ENCODE assay signal across 23 cellular contexts in the genomic region with DNA sequence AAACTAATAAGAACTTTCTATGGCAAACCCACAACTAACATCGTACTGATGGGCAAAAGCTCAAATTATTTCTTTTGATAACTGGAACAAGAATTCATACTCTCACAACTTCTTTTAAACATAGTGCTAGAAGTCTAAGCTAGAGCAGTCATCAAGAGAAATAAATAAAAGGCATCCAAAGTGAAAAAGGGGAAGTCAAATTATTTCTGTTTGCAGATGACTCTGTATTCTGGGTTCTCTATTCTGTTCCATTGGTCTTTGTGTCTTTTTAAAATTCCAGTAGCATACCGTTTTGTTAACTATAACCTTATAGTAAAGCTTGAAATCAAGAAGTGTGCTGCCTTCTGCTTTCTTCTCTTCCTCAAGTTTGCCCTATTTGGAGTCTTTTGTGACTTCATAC.
"Had no signal": no experiment of that assay in that cellular context is flagged by ENCODE, and none has a peak within 500 bp of the region (broad histone marks: within the 10 kb centered on the region; RNA-seq: fewer than 3 reads in every experiment).

No MANE protein-coding gene starts in this region.

- ATAC-seq: foreskin keratinocyte; gastroesophageal sphincter; heart left ventricle; left cardiac atrium; left lung; mucosa of descending colon; natural killer cell treated with Interleukin-12 subunit alpha and Interleukin-12 subunit beta and Interleukin-15 and Interleukin-18, amount 100 ng/mL, for 72 hours; right lobe of liver; stimulated activated naive CD8-positive, alpha-beta T cell treated with anti-CD3 and anti-CD28 coated beads, Interleukin-15, amount 100 ng/mL, for 72 hours; upper lobe of right lung had no signal

- FAIRE-seq: endothelial cell of umbilical vein had no signal

- DNase-seq: dermis blood vessel endothelial cell; effector memory CD4-positive, alpha-beta T cell; foreskin keratinocyte; heart left ventricle; kidney; left cardiac atrium; left lung; mesenchymal stem cell; mucosa of descending colon; naive B cell; right lobe of liver; small intestine; stimulated activated CD4-positive, alpha-beta T cell treated with anti-CD3 and anti-CD28 coated beads, Interleukin-15, amount 100 ng/mL, for 24 hours; stimulated activated CD4-positive, alpha-beta T cell treated with anti-CD3 and anti-CD28 coated beads, Interleukin-4, amount 100 ng/mL, for 1 hour; stimulated activated CD8-positive, alpha-beta memory T cell treated with anti-CD3 and anti-CD28 coated beads, Interleukin-4, amount 100 ng/mL, for 48 hours; stimulated activated naive CD4-positive, alpha-beta T cell; stimulated activated naive CD8-positive, alpha-beta T cell treated with anti-CD3 and anti-CD28 coated beads, Interleukin-15, amount 100 ng/mL, for 72 hours; transverse colon; upper lobe of right lung; uterus had no signal
